14 cellular contexts compared by ENCODE assay signal in genomic region chr19:12997967-12998940, GRCh38. TPM values are rescaled to one million over a fixed set of nuclear protein-coding genes. Genes with fewer than 3 reads are reported as not detected.
DNase-seq lines count a peak whose midpoint lies in the region; ATAC-seq and TF ChIP-seq lines count a peak whose summit lies in the region.
"Had no signal": no experiment of that assay in that cellular context is flagged by ENCODE, and none has a peak within 500 bp of the region (broad histone marks: within the 10 kb centered on the region; RNA-seq: fewer than 3 reads in every experiment).

No MANE protein-coding gene starts in this region.

- H3K9me3 Mint-ChIP-seq in activated naive CD8-positive, alpha-beta T cell (ENCODE audit: low read depth), result no peaks in the 10 kb centered on the region
- H3K9me3 Mint-ChIP-seq in activated naive CD8-positive, alpha-beta T cell treated with anti-CD3 and anti-CD28 coated beads, Interleukin-2, amount 50 U/mL, for 24 hours, result no peaks in the 10 kb centered on the region
- no peaks in the 10 kb centered on the region for H3K9me3 Mint-ChIP-seq in central memory CD8-positive, alpha-beta T cell
- peaks cover 0 to 3% (median 0%) of the 10 kb centered on the region in 7 donors for H3K9me3 Mint-ChIP-seq in naive B cell
- H3K9me3 Mint-ChIP-seq in type B pancreatic cell, result no peaks in the 10 kb centered on the region

- no peaks in the 10 kb centered on the region for H3K27me3 Mint-ChIP-seq in activated naive CD8-positive, alpha-beta T cell
- H3K27me3 Mint-ChIP-seq in activated naive CD8-positive, alpha-beta T cell treated with anti-CD3 and anti-CD28 coated beads, Interleukin-2, amount 50 U/mL, for 24 hours, result peaks cover 10% of the 10 kb centered on the region
- H3K27me3 Mint-ChIP-seq in central memory CD8-positive, alpha-beta T cell, result no peaks in the 10 kb centered on the region
- H3K27me3 Mint-ChIP-seq in naive B cell, result peaks cover 12 to 32% (median 24%) of the 10 kb centered on the region in 3 donors
- H3K27me3 Mint-ChIP-seq in type B pancreatic cell, result peaks cover 76% of the 10 kb centered on the region

- no peak overlapping the region for H3K27ac Mint-ChIP-seq in activated naive CD8-positive, alpha-beta T cell
- no peak overlapping the region for H3K27ac Mint-ChIP-seq in activated naive CD8-positive, alpha-beta T cell treated with anti-CD3 and anti-CD28 coated beads, Interleukin-2, amount 50 U/mL, for 24 hours
- peak overlapping the region; percentile 55 for H3K27ac Mint-ChIP-seq in central memory CD8-positive, alpha-beta T cell (ENCODE audit: low read depth)
- H3K27ac Mint-ChIP-seq in naive B cell, result peak overlapping the region in 1 of 6 donors; percentile 15
- H3K27ac Mint-ChIP-seq in type B pancreatic cell, result peak overlapping the region; percentile 63

- DNase-seq in activated naive CD8-positive, alpha-beta T cell treated with anti-CD3 and anti-CD28 coated beads, Interleukin-2, amount 50 U/mL, for 24 hours, result no peak
- no peak for DNase-seq in central memory CD8-positive, alpha-beta T cell (ENCODE audit: low spot score in 2 of 2)
- DNase-seq in naive B cell, result no peak
- no peak for DNase-seq in type B pancreatic cell (ENCODE audit: extremely low spot score, unreplicated experiment)
- DNase-seq in NCI-H524 (lab: John Stamatoyannopoulos, UW), result no peak
- DNase-seq in SW 1271 (lab: John Stamatoyannopoulos, UW), result no peak
- DNase-seq in NCI-H510A (lab: John Stamatoyannopoulos, UW), result no peak
- DNase-seq: activated CD4-positive, alpha-beta T cell treated with anti-CD3 and anti-CD28 coated beads, Interleukin-2, amount 50 U/mL, for 4 hours; foreskin fibroblast; NCI-H2081 treated with DMSO at 0.1 percent for 48 hours; SIG-M5; stimulated activated CD4-positive, alpha-beta T cell treated with anti-CD3 and anti-CD28 coated beads, Interleukin-1b, Interleukin-23, amount 100 ng/mL, for 48 hours; trophoblast cell had no signal

- no peak for ATAC-seq in activated naive CD8-positive, alpha-beta T cell treated with anti-CD3 and anti-CD28 coated beads, Interleukin-2, amount 50 U/mL, for 24 hours
- ATAC-seq in central memory CD8-positive, alpha-beta T cell (replicated peaks; ENCODE audit: extremely low read depth, poor library complexity, severe bottlenecking), result no peak
- ATAC-seq in naive B cell (ENCODE audit: low read depth in 2 of 2), result no peak

- peak overlapping the region; percentile 66 for H3K4me3 Mint-ChIP-seq in activated naive CD8-positive, alpha-beta T cell
- no peak overlapping the region for H3K4me3 Mint-ChIP-seq in activated naive CD8-positive, alpha-beta T cell treated with anti-CD3 and anti-CD28 coated beads, Interleukin-2, amount 50 U/mL, for 24 hours
- peak overlapping the region; percentile 59 for H3K4me3 Mint-ChIP-seq in central memory CD8-positive, alpha-beta T cell
- H3K4me3 Mint-ChIP-seq in naive B cell (peak overlapping the region in 5 of 8 donors; percentile 10 to 84 (median 70)), type B pancreatic cell (peak overlapping the region; percentile 71)

- no peak for TF ChIP-seq CTCF in type B pancreatic cell (conservative IDR thresholded peaks at IDR 0.05)

- peaks cover 8% of the 10 kb centered on the region for H3K4me1 Mint-ChIP-seq in activated naive CD8-positive, alpha-beta T cell (ENCODE audit: low read depth)
- H3K4me1 Mint-ChIP-seq in activated naive CD8-positive, alpha-beta T cell treated with anti-CD3 and anti-CD28 coated beads, Interleukin-2, amount 50 U/mL, for 24 hours, result peaks cover 11% of the 10 kb centered on the region
- peaks cover 16% of the 10 kb centered on the region for H3K4me1 Mint-ChIP-seq in central memory CD8-positive, alpha-beta T cell
- peaks cover 12 to 15% (median 15%) of the 10 kb centered on the region in 3 donors for H3K4me1 Mint-ChIP-seq in naive B cell
- peaks cover 9% of the 10 kb centered on the region for H3K4me1 Mint-ChIP-seq in type B pancreatic cell (ENCODE audit: unreplicated experiment)

- H3K36me3 Mint-ChIP-seq in activated naive CD8-positive, alpha-beta T cell, result peaks cover 5% of the 10 kb centered on the region
- no peaks in the 10 kb centered on the region for H3K36me3 Mint-ChIP-seq in activated naive CD8-positive, alpha-beta T cell treated with anti-CD3 and anti-CD28 coated beads, Interleukin-2, amount 50 U/mL, for 24 hours (ENCODE audit: low read depth)
- H3K36me3 Mint-ChIP-seq in central memory CD8-positive, alpha-beta T cell (ENCODE audit: insufficient read depth), result peaks cover 10% of the 10 kb centered on the region
- H3K36me3 Mint-ChIP-seq in naive B cell (no peaks in the 10 kb centered on the region), type B pancreatic cell (no peaks in the 10 kb centered on the region)

RNA-seq across cellular contexts. Expression of gene NFIX, which starts 3.0 kb away (rescaled TPM):
- polyA plus RNA-seq in naive B cell (ENCODE audit: low read depth in 6 of 6), result 1 to 10 TPM in 2 of 6 donors, under 1 TPM in 2, not detected in 2; 0.21 to 2.1 (median 1.1) TPM
- 4.2 and 12.4 TPM in 2 replicates for total RNA-seq in type B pancreatic cell (ENCODE audit: low replicate concordance)

RNA-seq across cellular contexts. Expression of gene DAND5, which starts 28.9 kb away (rescaled TPM):
- polyA plus RNA-seq in naive B cell (ENCODE audit: low read depth in 6 of 6), result not detected
- total RNA-seq in type B pancreatic cell (ENCODE audit: low replicate concordance), result not detected in 2 replicates

RNA-seq across cellular contexts. Expression of gene GADD45GIP1, which starts 41.2 kb away (rescaled TPM):
- 10 to 100 TPM; 49.4 to 65.9 (median 52.7) TPM for polyA plus RNA-seq in naive B cell (ENCODE audit: low read depth in 6 of 6)
- total RNA-seq in type B pancreatic cell (ENCODE audit: low replicate concordance), result 23.1 and 24.8 TPM in 2 replicates

RNA-seq across cellular contexts. Expression of gene RAD23A, which starts 52.6 kb away (rescaled TPM):
- 100 to 1,000 TPM in 3 of 6 donors, 10 to 100 TPM in 3; 82.9 to 119 (median 99.3) TPM for polyA plus RNA-seq in naive B cell (ENCODE audit: low read depth in 6 of 6)
- total RNA-seq in type B pancreatic cell (ENCODE audit: low replicate concordance), result 77.1 and 82.3 TPM in 2 replicates

RNA-seq across cellular contexts. Expression of gene CALR, which starts 59.8 kb away (rescaled TPM):
- polyA plus RNA-seq in naive B cell (ENCODE audit: low read depth in 6 of 6), result 100 to 1,000 TPM in 5 of 6 donors, 10 to 100 TPM in 1; 97.4 to 189 (median 155) TPM
- total RNA-seq in type B pancreatic cell (ENCODE audit: low replicate concordance), result 1,188 and 1,294 TPM in 2 replicates

Comparison
In these comparisons a context has a peak if more than half of its experiments do, and no peak if none do; other contexts are left out.
1. H3K27ac Mint-ChIP-seq: peak in central memory CD8-positive, alpha-beta T cell (single experiment) and type B pancreatic cell (single experiment); none in activated naive CD8-positive, alpha-beta T cell (single experiment) and activated naive CD8-positive, alpha-beta T cell treated with anti-CD3 and anti-CD28 coated beads, Interleukin-2, amount 50 U/mL, for 24 hours (single experiment).